ENCODE assay signal across 8 cellular contexts in genomic region chr4:2796261-2797187, GRCh38. TPM values are rescaled to one million over a fixed set of nuclear protein-coding genes. Genes with fewer than 3 reads are reported as not detected.
DNase-seq lines count a peak whose midpoint lies in the region; ATAC-seq and TF ChIP-seq lines count a peak whose summit lies in the region.

No MANE protein-coding gene starts in this region.

- no peak overlapping the region for H3K4ac ChIP-seq in trophoblast cell (ENCODE audit: low read depth, low read length)

- 20 to 44% methylated on average over 1 to 11 of the region's 25 CpGs for WGBS in esophagus squamous epithelium, 2 donors
- no CpG with 5 or more reads among the region's 25 CpGs for WGBS in trophoblast cell (ENCODE audit: extremely low coverage, insufficient coverage, insufficient read length)

- H3K4me2 ChIP-seq in trophoblast cell (ENCODE audit: low read length) = no peak overlapping the region

- H3K4me1 ChIP-seq in NT2/D1 (ENCODE audit: insufficient read depth, insufficient read length) (peaks cover 53% of the 10 kb centered on the region), esophagus squamous epithelium (peaks cover 87 to 100% (median 89%) of the 10 kb centered on the region in 3 donors), trophoblast cell (ENCODE audit: control insufficient read depth in 1 of 2, insufficient read depth in 2 of 2, low read length in 2 of 2) (peaks cover 34 to 43% of the 10 kb centered on the region in 2 experiments)

- H4K8ac ChIP-seq in trophoblast cell (ENCODE audit: low read depth, low read length) = no peak overlapping the region

- H3K4me3 ChIP-seq in NT2/D1 (ENCODE audit: insufficient read length, low read depth) (no peak overlapping the region), esophagus squamous epithelium (no peak overlapping the region), trophoblast cell (ENCODE audit: low read depth, low read length) (no peak overlapping the region)

- no peaks in the 10 kb centered on the region for H3K79me2 ChIP-seq in trophoblast cell (ENCODE audit: control insufficient read depth, insufficient read depth, low read length, poor library complexity)

- H3K14ac ChIP-seq in trophoblast cell (ENCODE audit: low read length) = peak overlapping the region; percentile 17

- TF ChIP-seq CTCF in esophagus squamous epithelium (IDR thresholded peaks at IDR 0.05) = peak in 1 of 6 experiments; percentile 18

- intact Hi-C loops in esophagus squamous epithelium (cut with DNase I) = no loop called here

- H2BK120ac ChIP-seq in trophoblast cell (ENCODE audit: insufficient read depth, low read length, poor library complexity) = no peak overlapping the region

- H3K79me1 ChIP-seq in trophoblast cell (ENCODE audit: low read length) = peaks cover 11% of the 10 kb centered on the region

- DNase-seq in Caki2 (ENCODE audit: low read depth) (peak; percentile 96), NT2/D1 (ENCODE audit: low read depth, low spot score) (no peak), esophagus squamous epithelium (lab: John Stamatoyannopoulos, UW) (no peak), trophoblast cell (peak; percentile 63 to 73), NCI-H774 (lab: John Stamatoyannopoulos, UW) (no peak), epidermal melanocyte (ENCODE audit: insufficient read length, low spot score) (no peak), NK-92 (lab: John Stamatoyannopoulos, UW; ENCODE audit: unreplicated experiment) (no peak)

- H3K9me3 ChIP-seq in NT2/D1 (ENCODE audit: insufficient read depth, low read length) (no peaks in the 10 kb centered on the region), esophagus squamous epithelium (no peaks in the 10 kb centered on the region), trophoblast cell (ENCODE audit: insufficient read depth, low read depth, low read length) (peaks cover 2% of the 10 kb centered on the region)

- no peak overlapping the region for H3K18ac ChIP-seq in trophoblast cell (ENCODE audit: low read length)

- no peak overlapping the region for H2BK12ac ChIP-seq in trophoblast cell (ENCODE audit: low read length)

- H3K36me3 ChIP-seq in NT2/D1 (ENCODE audit: insufficient read depth, insufficient read length, low read length) (no peaks in the 10 kb centered on the region), esophagus squamous epithelium (no peaks in the 10 kb centered on the region), trophoblast cell (ENCODE audit: control insufficient read depth in 1 of 2, insufficient read depth in 2 of 2, low read length in 2 of 2) (no peaks in the 10 kb centered on the region)

- no peak overlapping the region for H2AFZ ChIP-seq in trophoblast cell (ENCODE audit: insufficient read depth, low read length, poor library complexity)

- peak in 2 of 4 donors; percentile 24 to 28 for TF ChIP-seq POLR2A in esophagus squamous epithelium (IDR thresholded peaks at IDR 0.05)

- H3K9ac ChIP-seq in NT2/D1 (ENCODE audit: insufficient read length, low read depth) = peak overlapping the region; percentile 17
- H3K9ac ChIP-seq in trophoblast cell (ENCODE audit: low read length) = no peak overlapping the region

- H4K12ac ChIP-seq in trophoblast cell (ENCODE audit: low read depth, low read length) = no peak overlapping the region

- ATAC-seq in GM18498 (IDR thresholded peaks at IDR 0.05; ENCODE audit: unreplicated experiment) = no peak

- H3K27me3 ChIP-seq in NT2/D1 (ENCODE audit: insufficient read depth, insufficient read length) = peaks cover 24% of the 10 kb centered on the region
- H3K27me3 ChIP-seq in esophagus squamous epithelium = no peaks in the 10 kb centered on the region
- H3K27me3 ChIP-seq in trophoblast cell (ENCODE audit: insufficient read depth, low read length) = no peaks in the 10 kb centered on the region

- in situ Hi-C loops in Caki2 (cut with HindIII; ENCODE audit: low pct_unique_long_range_greater_than_20kb, low sequenced_read_pairs) = no loop called here

- H2BK5ac ChIP-seq in trophoblast cell (ENCODE audit: low read depth, low read length, poor library complexity) = no peak overlapping the region

- H4K91ac ChIP-seq in trophoblast cell (ENCODE audit: low read depth, low read length) = peak overlapping the region; percentile 41

- H3K27ac ChIP-seq in esophagus squamous epithelium (peak overlapping the region; percentile 76 to 89 (median 86)), trophoblast cell (ENCODE audit: low read depth, low read length) (no peak overlapping the region)

- H2AK5ac ChIP-seq in trophoblast cell (ENCODE audit: low read length) = peak overlapping the region; percentile 31

- no peak overlapping the region for H3K23ac ChIP-seq in trophoblast cell (ENCODE audit: low read length)

RNA-seq across cellular contexts. Expression of gene SH3BP2, which starts 3.6 kb away (rescaled TPM):
- 17.9 and 22.6 TPM in 2 replicates for total RNA-seq in Caki2 (2014; rRNA removed; shearing (Covaris generic); ENCODE audit: low replicate concordance)
- 10 to 100 TPM; 13.5 to 36.8 (median 34.0) TPM for total RNA-seq in esophagus squamous epithelium
- 21.3 and 21.9 TPM in 2 replicates for polyA plus RNA-seq in trophoblast cell (2013)

RNA-seq across cellular contexts. Expression of gene TNIP2, which starts 40.4 kb away (rescaled TPM):
- 60.8 and 73.0 TPM in 2 replicates for total RNA-seq in Caki2 (2014; rRNA removed; shearing (Covaris generic); ENCODE audit: low replicate concordance)
- 10 to 100 TPM; 40.1 to 58.2 (median 45.5) TPM for total RNA-seq in esophagus squamous epithelium
- 52.2 and 57.7 TPM in 2 replicates for polyA plus RNA-seq in trophoblast cell (2013)

RNA-seq across cellular contexts. Expression of gene ADD1, which starts 47.1 kb away (rescaled TPM):
- 98.4 and 132 TPM in 2 replicates for total RNA-seq in Caki2 (2014; rRNA removed; shearing (Covaris generic); ENCODE audit: low replicate concordance)
- total RNA-seq in esophagus squamous epithelium = 100 to 1,000 TPM in 2 of 4 donors, 10 to 100 TPM in 2; 81.7 to 144 (median 103) TPM
- 225 and 238 TPM in 2 replicates for polyA plus RNA-seq in trophoblast cell (2013)

Comparison
In these comparisons a context has a peak if more than half of its experiments do, and no peak if none do; other contexts are left out.
1. DNase-seq: peak in Caki2 (single experiment) and trophoblast cell (2 of 2); none in NT2/D1 (single experiment), esophagus squamous epithelium (single experiment), NCI-H774 (single experiment), epidermal melanocyte (single experiment) and NK-92 (single experiment).